Comparison of ENCODE assay signal across 22 cellular contexts in genomic region chr22:48594016-48594756, GRCh38.
"Had no signal": no experiment of that assay in that cellular context is flagged by ENCODE, and none has a peak within 500 bp of the region (broad histone marks: within the 10 kb centered on the region; RNA-seq: fewer than 3 reads in every experiment).

No MANE protein-coding gene starts in this region.

- H3K4me3 ChIP-seq: breast epithelium, hepatocyte, prostate gland, suprapubic skin, tibial nerve had no signal

- DNase-seq: activated B cell treated with CpG ODN at 0.5 μM for 24 hours; activated CD4-positive, alpha-beta T cell treated with anti-CD3 and anti-CD28 coated beads for 36 hours; activated CD4-positive, alpha-beta T cell treated with anti-CD3 and anti-CD28 coated beads, Interleukin-2, amount 50 U/mL, for 4 hours; activated CD8-positive, alpha-beta memory T cell treated with anti-CD3 and anti-CD28 coated beads for 24 hours; activated CD8-positive, alpha-beta memory T cell treated with anti-CD3 and anti-CD28 coated beads, Interleukin-2, amount 50 U/mL, for 4 hours; activated T-cell treated with anti-CD3 and anti-CD28 coated beads, Interleukin-2, amount 50 U/mL, for 24 hours; amniotic stem cell; effector memory CD4-positive, alpha-beta T cell; foreskin keratinocyte; immature natural killer cell; kidney glomerular epithelial cell; midbrain; natural killer cell; stimulated activated CD4-positive, alpha-beta T cell treated with anti-CD3 and anti-CD28 coated beads, Interleukin-12 subunit alpha, Interleukin-12 subunit beta, amount 100 ng/mL, for 4 hours; stimulated activated CD4-positive, alpha-beta T cell treated with anti-CD3 and anti-CD28 coated beads, Interleukin-4, amount 100 ng/mL, for 4 hours; stimulated activated naive CD8-positive, alpha-beta T cell treated with anti-CD3 and anti-CD28 coated beads, Interleukin-15, amount 100 ng/mL, for 72 hours had no signal

- H3K27ac ChIP-seq: breast epithelium, foreskin keratinocyte, hepatocyte, prostate gland, suprapubic skin had no signal

- H3K9me3 ChIP-seq: prostate gland, suprapubic skin, tibial nerve had no signal

- H3K4me1 ChIP-seq: breast epithelium, foreskin keratinocyte, prostate gland had no signal

- H3K27me3 ChIP-seq: foreskin keratinocyte, hepatocyte, tibial nerve had no signal

- H3K4me2 ChIP-seq: hepatocyte had no signal

- H3K36me3 ChIP-seq: breast epithelium, prostate gland, suprapubic skin had no signal

- FAIRE-seq: colon had no signal
